Comparison of ENCODE assay signal across 8 cellular contexts in the genomic region with DNA sequence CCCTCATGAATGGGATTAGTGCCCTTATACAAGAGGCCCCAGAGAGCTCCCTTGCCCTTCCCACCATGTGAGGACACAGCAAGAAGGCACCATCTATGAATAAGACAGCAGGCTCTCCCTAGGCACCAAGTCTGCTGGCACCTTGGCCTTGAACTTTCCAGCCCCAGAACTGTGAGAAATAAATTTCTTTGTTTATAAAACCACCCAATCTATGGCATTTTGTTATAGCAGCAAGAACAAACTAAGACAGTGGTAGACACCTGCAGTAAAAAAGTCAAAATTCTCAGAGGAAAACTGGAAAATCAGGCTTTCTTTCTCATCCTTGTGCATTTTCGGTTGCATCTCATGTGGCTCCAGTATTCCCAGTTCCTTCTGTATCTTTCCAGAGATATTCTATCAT.
"Had no signal": no experiment of that assay in that cellular context is flagged by ENCODE, and none has a peak within 500 bp of the region (broad histone marks: within the 10 kb centered on the region; RNA-seq: fewer than 3 reads in every experiment).

No MANE protein-coding gene starts in this region.

- H3K27ac ChIP-seq: GM23248 had no signal

- FAIRE-seq: H54, HTR-8/SVneo had no signal

- H2AFZ ChIP-seq: GM23248 had no signal

- H3K9ac ChIP-seq: GM23248 had no signal

- H3K4me3 ChIP-seq: GM23248 had no signal

- DNase-seq: GM23248, GOT3, H9, HCEC 1CT, IMR-90, KG1 had no signal
